ENCODE assay signal across 8 cellular contexts in genomic region chr4:1855334-1856070, GRCh38. TPM values are rescaled to one million over a fixed set of nuclear protein-coding genes. Genes with fewer than 3 reads are reported as not detected.
DNase-seq lines count a peak whose midpoint lies in the region; ATAC-seq and TF ChIP-seq lines count a peak whose summit lies in the region.

No MANE protein-coding gene starts in this region.

- H3K27ac ChIP-seq in epithelial cell of prostate: peak overlapping the region; percentile 73

- peak overlapping the region; percentile 57 to 87 for H3K27ac Mint-ChIP-seq in natural killer cell treated with Interleukin-12 subunit alpha and Interleukin-12 subunit beta and Interleukin-15 and Interleukin-18, amount 100 ng/mL, for 72 hours

- H3K9me3 Mint-ChIP-seq in natural killer cell treated with Interleukin-12 subunit alpha and Interleukin-12 subunit beta and Interleukin-15 and Interleukin-18, amount 100 ng/mL, for 72 hours: no peaks in the 10 kb centered on the region

- no peak for TF ChIP-seq CTCF in WI38 (IDR thresholded peaks at IDR 0.05; ENCODE audit: low read depth, low read length)

- no peaks in the 10 kb centered on the region for H3K36me3 Mint-ChIP-seq in natural killer cell treated with Interleukin-12 subunit alpha and Interleukin-12 subunit beta and Interleukin-15 and Interleukin-18, amount 100 ng/mL, for 72 hours

- H3K4me3 Mint-ChIP-seq in natural killer cell treated with Interleukin-12 subunit alpha and Interleukin-12 subunit beta and Interleukin-15 and Interleukin-18, amount 100 ng/mL, for 72 hours: peak overlapping the region; percentile 84

- peaks cover 26 to 32% of the 10 kb centered on the region in 2 donors for H3K4me1 Mint-ChIP-seq in natural killer cell treated with Interleukin-12 subunit alpha and Interleukin-12 subunit beta and Interleukin-15 and Interleukin-18, amount 100 ng/mL, for 72 hours (ENCODE audit: low read depth in 2 of 2)

- DNase-seq in activated CD4-positive, CD25-positive, alpha-beta regulatory T cell (lab: John Stamatoyannopoulos, UW): no peak
- DNase-seq in epithelial cell of prostate (ENCODE audit: low read depth, low spot score) (no peak), NCI-H128 (lab: John Stamatoyannopoulos, UW; ENCODE audit: unreplicated experiment) (no peak), SW480 (ENCODE audit: low spot score) (no peak)
- no peak for DNase-seq in natural killer cell treated with Interleukin-12 subunit alpha and Interleukin-12 subunit beta and Interleukin-15 and Interleukin-18, amount 100 ng/mL, for 72 hours (ENCODE audit: low spot score)

- no peaks in the 10 kb centered on the region for H3K27me3 Mint-ChIP-seq in natural killer cell treated with Interleukin-12 subunit alpha and Interleukin-12 subunit beta and Interleukin-15 and Interleukin-18, amount 100 ng/mL, for 72 hours

- peak; percentile 11 to 14 for ATAC-seq in activated CD4-positive, CD25-positive, alpha-beta regulatory T cell treated with anti-CD3 and anti-CD28 coated beads, Interleukin-2, amount 50 U/mL, for 24 hours
- peak; percentile 4 for ATAC-seq in HG03095 (IDR thresholded peaks at IDR 0.05; ENCODE audit: unreplicated experiment)
- ATAC-seq in natural killer cell treated with Interleukin-12 subunit alpha and Interleukin-12 subunit beta and Interleukin-15 and Interleukin-18, amount 100 ng/mL, for 72 hours: peak in 1 of 2 donors; percentile 42

- peak overlapping the region; percentile 84 for H3K4me3 ChIP-seq in WI38 (ENCODE audit: low read depth, low read length)

RNA-seq across cellular contexts. Expression of gene LETM1, which starts 0.5 kb away (rescaled TPM):
- total RNA-seq in natural killer cell treated with Interleukin-12 subunit alpha and Interleukin-12 subunit beta and Interleukin-15 and Interleukin-18, amount 100 ng/mL, for 72 hours: 100 to 1,000 TPM in 1 of 2 donors, 10 to 100 TPM in 1; 64.5 to 129 TPM

RNA-seq across cellular contexts. Expression of gene NSD2, which starts 15.7 kb away (rescaled TPM):
- 100 to 1,000 TPM; 127 to 375 TPM for total RNA-seq in natural killer cell treated with Interleukin-12 subunit alpha and Interleukin-12 subunit beta and Interleukin-15 and Interleukin-18, amount 100 ng/mL, for 72 hours
